ENCODE assay signal across 13 cellular contexts in genomic region chr15:39631357-39631756, GRCh38. TPM values are rescaled to one million over a fixed set of nuclear protein-coding genes. Genes with fewer than 3 reads are reported as not detected.
DNase-seq lines count a peak whose midpoint lies in the region; ATAC-seq and TF ChIP-seq lines count a peak whose summit lies in the region.
"Had no signal": no experiment of that assay in that cellular context is flagged by ENCODE, and none has a peak within 500 bp of the region (broad histone marks: within the 10 kb centered on the region; RNA-seq: fewer than 3 reads in every experiment).

No MANE protein-coding gene starts in this region.

- no peaks in the 10 kb centered on the region for H3K36me3 ChIP-seq in tibial artery
- no peaks in the 10 kb centered on the region for H3K36me3 ChIP-seq in uterus
- H3K36me3 ChIP-seq: stomach had no signal

- no peaks in the 10 kb centered on the region for H3K27me3 Mint-ChIP-seq in activated T-helper 1 cell treated with anti-CD3 and anti-CD28 coated beads, Interleukin-12 subunit alpha, Interleukin-12 subunit beta, Interleukin-2, Interleukin-4 antibody, amounts not matched to agents 30 ng/mL and 10 ng/mL and 1 ng/mL, durations not matched to agents 14 hours and 24 hours and 36 hours (ENCODE audit: insufficient read depth)

- H3K9me3 Mint-ChIP-seq in activated T-helper 1 cell treated with anti-CD3 and anti-CD28 coated beads, Interleukin-12 subunit alpha, Interleukin-12 subunit beta, Interleukin-2, Interleukin-4 antibody, amounts not matched to agents 30 ng/mL and 10 ng/mL and 1 ng/mL, durations not matched to agents 14 hours and 24 hours and 36 hours = peaks cover 4% of the 10 kb centered on the region

- peak; percentile 74 for ATAC-seq in foreskin keratinocyte
- ATAC-seq in HG03457 (IDR thresholded peaks at IDR 0.05; ENCODE audit: unreplicated experiment) = no peak
- ATAC-seq: activated CD4-positive, CD25-positive, alpha-beta regulatory T cell treated with anti-CD3 and anti-CD28 coated beads, Interleukin-2, amount 50 U/mL, for 24 hours had no signal

- H3K27ac Mint-ChIP-seq in activated T-helper 1 cell treated with anti-CD3 and anti-CD28 coated beads, Interleukin-12 subunit alpha, Interleukin-12 subunit beta, Interleukin-2, Interleukin-4 antibody, amounts not matched to agents 30 ng/mL and 10 ng/mL and 1 ng/mL, durations not matched to agents 14 hours and 24 hours and 36 hours = peak overlapping the region; percentile 95

- H3K4me3 Mint-ChIP-seq in activated T-helper 1 cell treated with anti-CD3 and anti-CD28 coated beads, Interleukin-12 subunit alpha, Interleukin-12 subunit beta, Interleukin-2, Interleukin-4 antibody, amounts not matched to agents 30 ng/mL and 10 ng/mL and 1 ng/mL, durations not matched to agents 14 hours and 24 hours and 36 hours = peak overlapping the region; percentile 77

- DNase-seq in ELR (ENCODE audit: low read depth) (peak; percentile 55), foreskin keratinocyte (peak; percentile 70 to 87), tibial artery (no peak), uterus (no peak)
- no peak for DNase-seq in activated T-helper 1 cell treated with anti-CD3 and anti-CD28 coated beads, Interleukin-12 subunit alpha, Interleukin-12 subunit beta, Interleukin-2, Interleukin-4 antibody, amounts not matched to agents 30 ng/mL and 10 ng/mL and 1 ng/mL, durations not matched to agents 14 hours and 24 hours and 36 hours (ENCODE audit: low spot score)
- DNase-seq: foreskin melanocyte; GDM1; SK-N-SH; stimulated activated CD4-positive, alpha-beta T cell treated with anti-CD3 and anti-CD28 coated beads, Interleukin-4, amount 100 ng/mL, for 1 hour; stomach had no signal

- H3K27me3 ChIP-seq in foreskin keratinocyte = no peaks in the 10 kb centered on the region
- no peaks in the 10 kb centered on the region for H3K27me3 ChIP-seq in tibial artery
- no peaks in the 10 kb centered on the region for H3K27me3 ChIP-seq in uterus
- H3K27me3 ChIP-seq: stomach had no signal

- no peak for TF ChIP-seq POLR2A in uterus (IDR thresholded peaks at IDR 0.05)

- H3K4me1 Mint-ChIP-seq in activated T-helper 1 cell treated with anti-CD3 and anti-CD28 coated beads, Interleukin-12 subunit alpha, Interleukin-12 subunit beta, Interleukin-2, Interleukin-4 antibody, amounts not matched to agents 30 ng/mL and 10 ng/mL and 1 ng/mL, durations not matched to agents 14 hours and 24 hours and 36 hours (ENCODE audit: low read depth) = peaks cover 51% of the 10 kb centered on the region

- intact Hi-C loops in activated T-helper 1 cell treated with anti-CD3 and anti-CD28 coated beads, Interleukin-12 subunit alpha, Interleukin-12 subunit beta, Interleukin-2, Interleukin-4 antibody, amounts not matched to agents 30 ng/mL and 10 ng/mL and 1 ng/mL, durations not matched to agents 14 hours and 24 hours and 36 hours (cut with micrococcal nuclease) = loop anchor here (1.0 to 5.0 kb wide), 5 partner anchors 8 to 1019 kb away; no protein-coding TSS in a partner anchor
- intact Hi-C loops in tibial artery (cut with DNase I; ENCODE audit: low total_unique reads) (no loop called here), uterus (cut with DNase I; ENCODE audit: low total_unique reads) (no loop called here)

- no peak for TF ChIP-seq CTCF in C4-2B (conservative IDR thresholded peaks at IDR 0.05)
- TF ChIP-seq CTCF in foreskin keratinocyte (conservative IDR thresholded peaks at IDR 0.05) = peak; percentile 44
- TF ChIP-seq CTCF in tibial artery (IDR thresholded peaks at IDR 0.05) = no peak
- TF ChIP-seq CTCF in uterus (IDR thresholded peaks at IDR 0.05) = no peak

- H3K4me1 ChIP-seq in foreskin keratinocyte (peaks cover 30% of the 10 kb centered on the region), tibial artery (peaks cover 0 to 15% (median 5%) of the 10 kb centered on the region in 4 donors), uterus (no peaks in the 10 kb centered on the region)

- H3K4me3 ChIP-seq in tibial artery (no peak overlapping the region), uterus (no peak overlapping the region)
- H3K4me3 ChIP-seq: stomach had no signal

- H3K9me3 ChIP-seq in tibial artery (no peaks in the 10 kb centered on the region), uterus (no peaks in the 10 kb centered on the region)
- H3K9me3 ChIP-seq: SK-N-SH, stomach had no signal

- peaks cover 16% of the 10 kb centered on the region for H3K36me3 Mint-ChIP-seq in activated T-helper 1 cell treated with anti-CD3 and anti-CD28 coated beads, Interleukin-12 subunit alpha, Interleukin-12 subunit beta, Interleukin-2, Interleukin-4 antibody, amounts not matched to agents 30 ng/mL and 10 ng/mL and 1 ng/mL, durations not matched to agents 14 hours and 24 hours and 36 hours (ENCODE audit: low read depth)

- H3K27ac ChIP-seq in C4-2B (peak overlapping the region; percentile 64), foreskin keratinocyte (peak overlapping the region; percentile 35), tibial artery (no peak overlapping the region), uterus (no peak overlapping the region)
- H3K27ac ChIP-seq: stomach had no signal

RNA-seq across cellular contexts. Expression of gene THBS1, which starts 50.5 kb away (rescaled TPM):
- 2.3 and 3.2 TPM in 2 replicates for total RNA-seq in activated T-helper 1 cell treated with anti-CD3 and anti-CD28 coated beads, Interleukin-12 subunit alpha, Interleukin-12 subunit beta, Interleukin-2, Interleukin-4 antibody, amounts not matched to agents 30 ng/mL and 10 ng/mL and 1 ng/mL, durations not matched to agents 14 hours and 24 hours and 36 hours
- total RNA-seq in foreskin keratinocyte (2,996 and 3,493 TPM in 2 replicates), uterus (100 to 1,000 TPM; 119 to 341 (median 210) TPM)
- polyA plus RNA-seq in foreskin keratinocyte = 253 and 366 TPM in 2 replicates

Comparison
In these comparisons a context has a peak if more than half of its experiments do, and no peak if none do; other contexts are left out.
1. H3K27ac ChIP-seq: peak in C4-2B (single experiment) and foreskin keratinocyte (single experiment); none in tibial artery (0 of 2) and uterus (0 of 2).
2. DNase-seq: peak in ELR (single experiment) and foreskin keratinocyte (2 of 2); none in activated T-helper 1 cell treated with anti-CD3 and anti-CD28 coated beads, Interleukin-12 subunit alpha, Interleukin-12 subunit beta, Interleukin-2, Interleukin-4 antibody, amounts not matched to agents 30 ng/mL and 10 ng/mL and 1 ng/mL, durations not matched to agents 14 hours and 24 hours and 36 hours (single experiment), tibial artery (0 of 2) and uterus (0 of 2).
3. RNA of gene THBS1, which starts 50.5 kb away (total RNA-seq): 2,996 to 3,493 TPM in foreskin keratinocyte and 119 to 341 TPM in uterus; 2.3 to 3.2 TPM in activated T-helper 1 cell treated with anti-CD3 and anti-CD28 coated beads, Interleukin-12 subunit alpha, Interleukin-12 subunit beta, Interleukin-2, Interleukin-4 antibody, amounts not matched to agents 30 ng/mL and 10 ng/mL and 1 ng/mL, durations not matched to agents 14 hours and 24 hours and 36 hours; every median in the first group is over 10 times any median in the second.